Comparison of ENCODE assay signal across 1 cellular context in genomic region chr9:121861501-121862180, GRCh38.
A peak's percentile ranks its signal among the peaks of the same experiment; 100 is the strongest.
TF ChIP-seq lines count a peak whose summit lies in the region.

No MANE protein-coding gene starts in this region.

TF ChIP-seq in H1, 55 proteins besides CTCF, POLR2A, EP300 and RAD21 (continued from another document):
- TF ChIP-seq CHD7 (IDR thresholded peaks at IDR 0.05; ENCODE audit: insufficient replicate concordance, low read length) (no peak), CEBPB (IDR thresholded peaks at IDR 0.05; ENCODE audit: low read depth, low read length) (0 out of 2 replicates have a peak, but pooled peaks have one; percentile 2)
